Comparison of ENCODE assay signal across 1 cellular context in the genomic region with DNA sequence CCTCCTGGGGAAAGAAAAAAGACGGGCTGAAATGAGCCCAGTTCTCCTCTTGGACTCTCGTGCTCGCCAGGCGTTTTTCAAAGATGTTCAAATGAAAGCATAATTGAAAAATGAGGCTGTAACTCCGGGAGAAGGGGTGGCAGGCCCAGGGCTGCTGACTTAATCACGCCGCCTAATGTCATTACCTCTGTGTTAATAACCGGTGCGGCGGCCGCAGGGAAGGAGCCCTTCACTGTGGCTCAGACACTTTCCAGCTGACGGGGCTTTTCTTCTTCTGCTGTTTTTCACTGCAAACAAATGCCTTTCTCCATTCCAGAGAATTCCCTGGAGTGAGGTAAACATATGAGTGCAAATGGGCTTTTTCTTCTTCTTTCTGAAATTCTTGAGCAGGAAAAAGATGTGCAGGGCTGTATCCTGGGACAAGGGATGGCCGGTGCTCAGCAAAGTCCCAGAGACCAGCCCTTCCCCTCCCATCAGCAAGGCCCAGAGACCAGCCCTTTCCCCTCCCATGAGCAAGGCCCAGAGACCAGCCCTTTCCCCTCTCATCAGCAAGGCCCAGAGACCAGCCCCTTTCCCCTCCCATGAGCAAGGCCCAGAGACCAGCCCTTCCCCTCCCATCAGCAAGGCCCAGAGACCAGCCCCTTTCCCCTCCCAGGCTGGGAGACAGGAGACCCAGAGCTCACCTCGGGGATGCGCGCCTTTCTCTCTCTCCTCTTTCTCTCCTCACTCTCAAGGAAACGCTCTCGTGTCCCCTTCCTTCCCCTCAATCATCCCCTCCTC.
TF ChIP-seq lines count a peak whose summit lies in the region.

No MANE protein-coding gene starts in this region.

TF ChIP-seq in H1, 55 proteins besides CTCF, POLR2A, EP300 and RAD21:
- TF ChIP-seq E2F6 (IDR thresholded peaks at IDR 0.05) (no peak), MAFK (IDR thresholded peaks at IDR 0.05; ENCODE audit: low read depth, low read length) (no peak)
